In genomic region chr2:172012688-172013358, GRCh38 we compare ENCODE assay signal across 1 cellular context.
TF ChIP-seq lines count a peak whose summit lies in the region.

No MANE protein-coding gene starts in this region.

TF ChIP-seq in HepG2, 621 proteins besides CTCF, POLR2A, EP300 and RAD21 (continued from another document):
- no peak for TF ChIP-seq RERE (CRISPR knock-in tag; IDR thresholded peaks at IDR 0.05; ENCODE audit: low read depth)
- TF ChIP-seq ZNF333 (CRISPR knock-in tag; IDR thresholded peaks at IDR 0.05; ENCODE audit: borderline replicate concordance), result no peak
- TF ChIP-seq ZNF558 (CRISPR knock-in tag; IDR thresholded peaks at IDR 0.05; ENCODE audit: borderline replicate concordance), result no peak
- TF ChIP-seq PAXIP1 (CRISPR knock-in tag; conservative IDR thresholded peaks at IDR 0.05), result 0 out of 2 replicates have a peak, but pooled peaks have one; percentile 32
- no peak for TF ChIP-seq ZNF496 (CRISPR knock-in tag; IDR thresholded peaks at IDR 0.05; ENCODE audit: insufficient replicate concordance)
- TF ChIP-seq ZBTB34 (CRISPR knock-in tag; IDR thresholded peaks at IDR 0.05), result no peak
- TF ChIP-seq MTF1 (CRISPR knock-in tag; IDR thresholded peaks at IDR 0.05), result no peak
- TF ChIP-seq ZNF33A (CRISPR knock-in tag; IDR thresholded peaks at IDR 0.05; ENCODE audit: borderline replicate concordance), result no peak
- TF ChIP-seq ZNF607 (CRISPR knock-in tag; IDR thresholded peaks at IDR 0.05; ENCODE audit: borderline replicate concordance), result no peak
- peak; percentile 35; the same call in 1 of the 2 replicates for TF ChIP-seq ZFX (CRISPR knock-in tag; IDR thresholded peaks at IDR 0.05; ENCODE audit: low read depth)
- no peak for TF ChIP-seq USF2 (IDR thresholded peaks at IDR 0.05; ENCODE audit: low read depth, low read length)
- no peak for TF ChIP-seq USF2 (CRISPR knock-in tag; IDR thresholded peaks at IDR 0.05; ENCODE audit: borderline replicate concordance)
- TF ChIP-seq ZNF580 (CRISPR knock-in tag; IDR thresholded peaks at IDR 0.05; ENCODE audit: borderline replicate concordance, low read depth), result no peak
- peak; percentile 53; the same call in 1 of the 2 replicates for TF ChIP-seq ELF3 (CRISPR knock-in tag; IDR thresholded peaks at IDR 0.05)
- TF ChIP-seq ZNF687 (CRISPR knock-in tag; IDR thresholded peaks at IDR 0.05), result peak; percentile 68
